Comparison of ENCODE assay signal across 16 cellular contexts in the genomic region with DNA sequence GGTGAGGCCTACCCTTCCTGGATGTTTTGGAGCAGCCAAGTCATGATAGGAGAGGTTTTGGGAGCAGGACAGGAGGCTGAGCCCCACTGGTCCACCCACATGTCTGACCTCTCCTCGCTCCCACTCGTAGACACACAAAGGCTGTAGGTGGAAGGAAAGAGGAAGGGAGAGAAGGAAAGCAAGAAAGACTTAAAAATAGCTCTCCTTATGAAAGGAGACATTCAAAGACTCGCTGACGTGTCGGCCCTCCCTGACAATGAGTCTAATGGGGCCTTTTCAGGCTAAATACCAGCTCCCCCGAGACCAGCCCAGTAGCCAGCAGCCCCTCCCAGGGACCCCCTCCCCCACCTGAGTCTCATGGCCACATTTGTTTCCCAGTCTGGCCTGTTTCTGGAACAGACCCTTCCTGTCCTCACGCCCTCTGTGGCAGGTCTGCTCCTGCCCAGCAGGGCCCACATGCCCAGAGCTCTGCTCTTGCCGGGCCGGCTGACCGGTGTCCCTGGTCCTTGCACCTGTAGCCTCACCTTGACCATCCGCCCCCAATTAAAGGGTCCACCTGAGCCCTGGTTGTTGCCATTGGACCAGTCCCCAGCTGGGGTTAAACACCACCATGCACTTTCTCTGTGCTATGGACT. TPM values are rescaled to one million over a fixed set of nuclear protein-coding genes. Genes with fewer than 3 reads are reported as not detected.
"Had no signal": no experiment of that assay in that cellular context is flagged by ENCODE, and none has a peak within 500 bp of the region (broad histone marks: within the 10 kb centered on the region; RNA-seq: fewer than 3 reads in every experiment).

No MANE protein-coding gene starts in this region.

- H3K27me3 ChIP-seq: left lung had no signal

- H3K4me3 ChIP-seq: gastroesophageal sphincter, left lung, skin epidermis had no signal

- H3K4me1 Mint-ChIP-seq: activated CD4-positive, alpha-beta T cell treated with anti-CD3 and anti-CD28 coated beads for 36 hours had no signal

- H3K36me3 Mint-ChIP-seq: natural killer cell treated with Interleukin-12 subunit alpha and Interleukin-12 subunit beta and Interleukin-15 and Interleukin-18, amount 100 ng/mL, for 72 hours had no signal

- DNase-seq: activated CD4-positive, alpha-beta T cell treated with anti-CD3 and anti-CD28 coated beads for 36 hours; activated CD8-positive, alpha-beta memory T cell treated with anti-CD3 and anti-CD28 coated beads, Interleukin-2, amount 50 U/mL, for 4 hours; activated CD8-positive, alpha-beta T cell treated with anti-CD3 and anti-CD28 coated beads for 36 hours; activated naive CD4-positive, alpha-beta T cell; left lung; mesenchymal stem cell; retina; stimulated activated naive CD4-positive, alpha-beta T cell; T-helper 9 cell; WERI-Rb-1 had no signal

- H3K36me3 ChIP-seq: WERI-Rb-1 had no signal

- H3K27ac ChIP-seq: gastroesophageal sphincter, WERI-Rb-1 had no signal

- H3K27ac Mint-ChIP-seq: activated CD4-positive, alpha-beta T cell treated with anti-CD3 and anti-CD28 coated beads for 36 hours; activated CD8-positive, alpha-beta T cell treated with anti-CD3 and anti-CD28 coated beads for 36 hours; activated T-helper 1 cell treated with anti-CD3 and anti-CD28 coated beads, Interleukin-12 subunit alpha, Interleukin-12 subunit beta, Interleukin-2, Interleukin-4 antibody, amounts not matched to agents 30 ng/mL and 10 ng/mL and 1 ng/mL, durations not matched to agents 14 hours and 24 hours and 36 hours; natural killer cell treated with Interleukin-12 subunit alpha and Interleukin-12 subunit beta and Interleukin-15 and Interleukin-18, amount 100 ng/mL, for 72 hours had no signal

- H3K9me3 Mint-ChIP-seq: activated CD8-positive, alpha-beta T cell treated with anti-CD3 and anti-CD28 coated beads for 36 hours; activated T-helper 1 cell treated with anti-CD3 and anti-CD28 coated beads, Interleukin-12 subunit alpha, Interleukin-12 subunit beta, Interleukin-2, Interleukin-4 antibody, amounts not matched to agents 30 ng/mL and 10 ng/mL and 1 ng/mL, durations not matched to agents 14 hours and 24 hours and 36 hours; natural killer cell treated with Interleukin-12 subunit alpha and Interleukin-12 subunit beta and Interleukin-15 and Interleukin-18, amount 100 ng/mL, for 72 hours had no signal

- ATAC-seq: activated CD4-positive, alpha-beta T cell treated with anti-CD3 and anti-CD28 coated beads for 36 hours; activated CD8-positive, alpha-beta T cell treated with anti-CD3 and anti-CD28 coated beads for 36 hours; gastroesophageal sphincter; left lung; natural killer cell treated with Interleukin-12 subunit alpha and Interleukin-12 subunit beta and Interleukin-15 and Interleukin-18, amount 100 ng/mL, for 72 hours had no signal

- H3K4me3 Mint-ChIP-seq: activated CD4-positive, alpha-beta T cell treated with anti-CD3 and anti-CD28 coated beads for 36 hours; activated CD8-positive, alpha-beta T cell treated with anti-CD3 and anti-CD28 coated beads for 36 hours; activated T-helper 1 cell treated with anti-CD3 and anti-CD28 coated beads, Interleukin-12 subunit alpha, Interleukin-12 subunit beta, Interleukin-2, Interleukin-4 antibody, amounts not matched to agents 30 ng/mL and 10 ng/mL and 1 ng/mL, durations not matched to agents 14 hours and 24 hours and 36 hours; natural killer cell treated with Interleukin-12 subunit alpha and Interleukin-12 subunit beta and Interleukin-15 and Interleukin-18, amount 100 ng/mL, for 72 hours had no signal

- H3K27me3 Mint-ChIP-seq: activated CD4-positive, alpha-beta T cell treated with anti-CD3 and anti-CD28 coated beads for 36 hours; activated CD8-positive, alpha-beta T cell treated with anti-CD3 and anti-CD28 coated beads for 36 hours had no signal

- H3K9me3 ChIP-seq: gastroesophageal sphincter, left lung had no signal

RNA-seq across cellular contexts. Expression of a gene that starts 49.3 kb away (rescaled TPM):
- total RNA-seq: activated CD8-positive, alpha-beta T cell treated with anti-CD3 and anti-CD28 coated beads for 36 hours; activated T-helper 1 cell treated with anti-CD3 and anti-CD28 coated beads, Interleukin-12 subunit alpha, Interleukin-12 subunit beta, Interleukin-2, Interleukin-4 antibody, amounts not matched to agents 30 ng/mL and 10 ng/mL and 1 ng/mL, durations not matched to agents 14 hours and 24 hours and 36 hours; natural killer cell treated with Interleukin-12 subunit alpha and Interleukin-12 subunit beta and Interleukin-15 and Interleukin-18, amount 100 ng/mL, for 72 hours; osteocyte had no signal
- polyA plus RNA-seq: keratinocyte had no signal
